Comparison of ENCODE assay signal across 8 cellular contexts in genomic region chr19:14200147-14200841, GRCh38. TPM values are rescaled to one million over a fixed set of nuclear protein-coding genes. Genes with fewer than 3 reads are reported as not detected.
DNase-seq lines count a peak whose midpoint lies in the region; ATAC-seq and TF ChIP-seq lines count a peak whose summit lies in the region.
"Not testable (repeated sequence)": the region's sequence is repeated elsewhere in the genome, so short reads cannot be mapped to it uniquely, and the experiment has no call there.

No MANE protein-coding gene starts in this region.

- peak; percentile 67 for TF ChIP-seq CTCF in GM12872 (IDR thresholded peaks at IDR 0.05; ENCODE audit: insufficient read depth, low read depth, low read length)
- peak; percentile 79 for TF ChIP-seq CTCF in endothelial cell (IDR thresholded peaks at IDR 0.05; ENCODE audit: unreplicated experiment)
- peak; percentile 65 to 76 for TF ChIP-seq CTCF in left lung (IDR thresholded peaks at IDR 0.05)

- peaks cover 23% of the 10 kb centered on the region for H3K4me1 Mint-ChIP-seq in activated T-helper 17 cell treated with anti-CD3 and anti-CD28 coated beads, Interleukin-2, amount 50 U/mL, for 72 hours
- H3K4me1 Mint-ChIP-seq in endothelial cell (ENCODE audit: unreplicated experiment) = peaks cover 20% of the 10 kb centered on the region

- H3K4me3 ChIP-seq in left lung = not testable (repeated sequence)

- not testable (repeated sequence) for H3K36me3 ChIP-seq in left lung

- intact Hi-C loops in left lung (cut with DNase I) = not testable (repeated sequence)

- peaks cover 0 to 24% of the 10 kb centered on the region in 2 donors for H3K27me3 ChIP-seq in left lung

- H3K36me3 Mint-ChIP-seq in activated T-helper 17 cell treated with anti-CD3 and anti-CD28 coated beads, Interleukin-2, amount 50 U/mL, for 72 hours (ENCODE audit: low read depth); endothelial cell (ENCODE audit: low read depth, unreplicated experiment): not testable (repeated sequence)

- H3K4me1 ChIP-seq in left lung = not testable (repeated sequence)

- DNase-seq in A172 (ENCODE audit: low spot score) (peak; percentile 20), NAMALWA (ENCODE audit: low spot score) (peak; percentile 78), T-helper 9 cell (peak; percentile 28), endothelial cell (ENCODE audit: low spot score) (peak; percentile 65)
- not testable (repeated sequence) for DNase-seq in left lung
- DNase-seq in stimulated activated CD4-positive, alpha-beta T cell treated with anti-CD3 and anti-CD28 coated beads, Interleukin-12 subunit alpha, Interleukin-12 subunit beta, amount 100 ng/mL, for 4 hours = peak; percentile 37

- H3K4me3 Mint-ChIP-seq in activated T-helper 17 cell treated with anti-CD3 and anti-CD28 coated beads, Interleukin-2, amount 50 U/mL, for 72 hours; endothelial cell (ENCODE audit: unreplicated experiment): not testable (repeated sequence)

- not testable (repeated sequence) for H3K27ac ChIP-seq in left lung

- H3K9me3 Mint-ChIP-seq in activated T-helper 17 cell treated with anti-CD3 and anti-CD28 coated beads, Interleukin-2, amount 50 U/mL, for 72 hours; endothelial cell (ENCODE audit: unreplicated experiment): not testable (repeated sequence)

- not testable (repeated sequence) for H3K27me3 Mint-ChIP-seq in activated T-helper 17 cell treated with anti-CD3 and anti-CD28 coated beads, Interleukin-2, amount 50 U/mL, for 72 hours
- peaks cover 24% of the 10 kb centered on the region for H3K27me3 Mint-ChIP-seq in endothelial cell (ENCODE audit: unreplicated experiment)

- not testable (repeated sequence) for H3K9me3 ChIP-seq in left lung

- peak; percentile 75 for ATAC-seq in activated T-helper 17 cell treated with anti-CD3 and anti-CD28 coated beads, Interleukin-2, amount 50 U/mL, for 72 hours (replicated peaks)
- peak; percentile 84 for ATAC-seq in left lung

- H3K27ac Mint-ChIP-seq in activated T-helper 17 cell treated with anti-CD3 and anti-CD28 coated beads, Interleukin-2, amount 50 U/mL, for 72 hours; endothelial cell (ENCODE audit: unreplicated experiment): not testable (repeated sequence)

RNA-seq across cellular contexts. Expression of gene ADGRL1, which starts 5.7 kb away (rescaled TPM):
- total RNA-seq in A172 (2014; rRNA removed; shearing (Covaris generic)) = 5.1 and 7.6 TPM in 2 replicates
- total RNA-seq in activated T-helper 17 cell treated with anti-CD3 and anti-CD28 coated beads, Interleukin-2, amount 50 U/mL, for 72 hours = 1 to 10 TPM; 3.9 to 8.4 TPM
- total RNA-seq in endothelial cell (ENCODE audit: unreplicated experiment) = 32.9 TPM
- total RNA-seq in left lung = 10 to 100 TPM; 26.4 to 26.7 TPM
